Comparison of ENCODE assay signal across 8 cellular contexts in genomic region chr17:1783834-1784611, GRCh38. TPM values are rescaled to one million over a fixed set of nuclear protein-coding genes. Genes with fewer than 3 reads are reported as not detected.
A peak's percentile ranks its signal among the peaks of the same experiment; 100 is the strongest.
DNase-seq lines count a peak whose midpoint lies in the region; ATAC-seq, FAIRE-seq and TF ChIP-seq lines count a peak whose summit lies in the region.

No MANE protein-coding gene starts in this region.

- H3K27ac ChIP-seq in mesodermal cell (ENCODE audit: low read depth, low read length, severe bottlenecking) = peak overlapping the region; percentile 29
- H3K27ac ChIP-seq in uterus = peak overlapping the region; percentile 89 to 97

- intact Hi-C loops in uterus (cut with DNase I; ENCODE audit: low total_unique reads) = loop anchor here (5.0 kb wide), 1 partner anchor 62 kb away; the partner anchor contains the start of gene WDR81

- WGBS in mesodermal cell (ENCODE audit: insufficient coverage in 2 of 2), 2 experiments = 82 to 88% methylated on average over 13 to 14 of the region's 16 CpGs

- no peaks in the 10 kb centered on the region for H3K27me3 ChIP-seq in uterus

- peak; percentile 71 for FAIRE-seq in endometrium (lab: Jason Lieb, UNC)

- peak; percentile 62 for DNase-seq in ACHN
- peak; percentile 34 for DNase-seq in GM12865 (ENCODE audit: low read depth)
- peak; percentile 10 for DNase-seq in RPMI8226
- DNase-seq in uterus = peak; percentile 88 to 97

- no peak for ATAC-seq in HG02884 (IDR thresholded peaks at IDR 0.05; ENCODE audit: unreplicated experiment)
- ATAC-seq in GM21360 (IDR thresholded peaks at IDR 0.05; ENCODE audit: unreplicated experiment) = no peak

- H3K9me3 ChIP-seq in mesodermal cell (ENCODE audit: control insufficient read depth, low read length) = no peaks in the 10 kb centered on the region
- no peaks in the 10 kb centered on the region for H3K9me3 ChIP-seq in uterus

- no peak overlapping the region for H3K4me3 ChIP-seq in GM12865 (ENCODE audit: low read depth, low read length)
- no peak overlapping the region for H3K4me3 ChIP-seq in mesodermal cell (ENCODE audit: extremely low read depth, insufficient read depth, low read length, poor library complexity, severe bottlenecking)
- peak overlapping the region; percentile 2 to 6 for H3K4me3 ChIP-seq in uterus

- TF ChIP-seq POLR2A in uterus (IDR thresholded peaks at IDR 0.05) = peak; percentile 35 to 65

- H3K36me3 ChIP-seq in mesodermal cell (ENCODE audit: control insufficient read depth, insufficient read depth, low read length) = peaks cover 42% of the 10 kb centered on the region
- H3K36me3 ChIP-seq in uterus = no peaks in the 10 kb centered on the region

- in situ Hi-C loops in ACHN (cut with HindIII; ENCODE audit: low pct_ligation_motif_present, low pct_unique_long_range_greater_than_20kb, low sequenced_read_pairs) = loop anchor here (10.0 kb wide), 1 partner anchor 49 kb away; no protein-coding TSS in a partner anchor

- H3K4me1 ChIP-seq in mesodermal cell (ENCODE audit: control insufficient read depth, insufficient read depth, low read length, poor library complexity, severe bottlenecking) = peaks cover 19% of the 10 kb centered on the region
- peaks cover 8 to 12% of the 10 kb centered on the region in 2 donors for H3K4me1 ChIP-seq in uterus

- TF ChIP-seq CTCF in GM12865 (IDR thresholded peaks at IDR 0.05; ENCODE audit: insufficient read depth, low read depth, low read length, missing control alignments) = no peak
- peak; percentile 83 to 92 (median 88) for TF ChIP-seq CTCF in uterus (IDR thresholded peaks at IDR 0.05)

RNA-seq across cellular contexts. Expression of gene SERPINF1, which starts 22.2 kb away (rescaled TPM):
- polyA plus RNA-seq in mesodermal cell (2013, experiment 1 of 2) = 31.4 TPM
- 34.2 TPM for polyA plus RNA-seq in mesodermal cell (2013, experiment 2 of 2)
- total RNA-seq in uterus = 100 to 1,000 TPM; 217 to 567 (median 435) TPM

RNA-seq across cellular contexts. Expression of gene SERPINF2, which starts 41.4 kb away (rescaled TPM):
- polyA plus RNA-seq in mesodermal cell (2013, experiment 1 of 2) = 0.22 TPM
- not detected for polyA plus RNA-seq in mesodermal cell (2013, experiment 2 of 2)
- total RNA-seq in uterus = 10 to 100 TPM in 2 of 4 donors, 1 to 10 TPM in 1, under 1 TPM in 1; 0.83 to 21.5 (median 10.0) TPM

RNA-seq across cellular contexts. Expression of gene SMYD4, which starts 45.7 kb away (rescaled TPM):
- polyA plus RNA-seq in mesodermal cell (2013, experiment 1 of 2) = 10.5 TPM
- polyA plus RNA-seq in mesodermal cell (2013, experiment 2 of 2) = 9.5 TPM
- 100 to 1,000 TPM in 1 of 4 donors, 10 to 100 TPM in 3; 19.1 to 101 (median 30.5) TPM for total RNA-seq in uterus

RNA-seq across cellular contexts. Expression of gene RPA1, which starts 45.8 kb away (rescaled TPM):
- 60.1 TPM for polyA plus RNA-seq in mesodermal cell (2013, experiment 1 of 2)
- 56.1 TPM for polyA plus RNA-seq in mesodermal cell (2013, experiment 2 of 2)
- 100 to 1,000 TPM in 1 of 4 donors, 10 to 100 TPM in 3; 15.9 to 108 (median 41.5) TPM for total RNA-seq in uterus

RNA-seq across cellular contexts. Expression of gene WDR81, which starts 59.5 kb away (rescaled TPM):
- 9.8 TPM for polyA plus RNA-seq in mesodermal cell (2013, experiment 1 of 2)
- 9.6 TPM for polyA plus RNA-seq in mesodermal cell (2013, experiment 2 of 2)
- 10 to 100 TPM; 23.6 to 40.7 (median 29.9) TPM for total RNA-seq in uterus

Comparison
In these comparisons a context has a peak if more than half of its experiments do, and no peak if none do; other contexts are left out.
1. DNase-seq: peak in every context shown above with its lines; median percentile 92 in uterus; 62 in ACHN; 34 in GM12865; 10 in RPMI8226.
2. H3K4me3 ChIP-seq: peak in uterus (2 of 2); none in GM12865 (single experiment) and mesodermal cell (single experiment).